In genomic region chr18:58860747-58861224, GRCh38 we compare ENCODE assay signal across 15 cellular contexts. TPM values are rescaled to one million over a fixed set of nuclear protein-coding genes. Genes with fewer than 3 reads are reported as not detected.
DNase-seq lines count a peak whose midpoint lies in the region; ATAC-seq, FAIRE-seq and TF ChIP-seq lines count a peak whose summit lies in the region.
"Had no signal": no experiment of that assay in that cellular context is flagged by ENCODE, and none has a peak within 500 bp of the region (broad histone marks: within the 10 kb centered on the region; RNA-seq: fewer than 3 reads in every experiment).

No MANE protein-coding gene starts in this region.

- H3K27ac Mint-ChIP-seq in MCF 10A (ENCODE audit: low read depth, unreplicated experiment) (no peak overlapping the region), neural crest cell (ENCODE audit: unreplicated experiment) (peak overlapping the region; percentile 67), CD14-positive monocyte (no peak overlapping the region)
- H3K27ac Mint-ChIP-seq in activated T-helper 1 cell treated with anti-CD3 and anti-CD28 coated beads, Interleukin-12 subunit alpha, Interleukin-12 subunit beta, Interleukin-2, Interleukin-4 antibody, amounts not matched to agents 30 ng/mL and 10 ng/mL and 1 ng/mL, durations not matched to agents 14 hours and 24 hours and 36 hours, result no peak overlapping the region
- no peak overlapping the region for H3K27ac Mint-ChIP-seq in CD4-positive, alpha-beta T cell
- H3K27ac Mint-ChIP-seq: T-helper 2 cell treated with Interferon-gamma antibody and Interleukin-4, amounts not matched to agents 5 μg/mL and 100 μg/mL, for 36 hours had no signal

- H2BK12ac ChIP-seq in H1 (ENCODE audit: low read depth, low read length), result peak overlapping the region; percentile 54

- H3K79me1 ChIP-seq in H1 (ENCODE audit: low read depth, low read length), result no peaks in the 10 kb centered on the region

- H3K4me3 ChIP-seq in breast epithelium, result peak overlapping the region in 2 of 3 donors; percentile 1 to 15
- peak overlapping the region in 1 of 4 experiments; percentile 85; a peak in 1 of 8 replicates for H3K4me3 ChIP-seq in H1 (ENCODE audit: extremely low read depth in 1 of 4, insufficient read depth in 2 of 4, low read depth in 3 of 4, low read length in 4 of 4)
- H3K4me3 ChIP-seq in transverse colon, result no peak overlapping the region

- in situ Hi-C loops in transverse colon (cut with MboI; ENCODE audit: low pct_ligation_motif_present in 1 of 4, low pct_unique_long_range_greater_than_20kb in 1 of 4, low sequenced_read_pairs in 3 of 4), result no loop called here

- no peak overlapping the region for H2BK15ac ChIP-seq in H1 (ENCODE audit: low read length)

- H3K36me3 ChIP-seq in breast epithelium, result no peaks in the 10 kb centered on the region
- peaks cover 4 to 11% (median 8%) of the 10 kb centered on the region in 4 experiments; a peak in 7 of 8 replicates for H3K36me3 ChIP-seq in H1 (ENCODE audit: control insufficient read depth in 2 of 4, insufficient read depth in 4 of 4, low read length in 3 of 4)
- no peaks in the 10 kb centered on the region for H3K36me3 ChIP-seq in transverse colon

- no peak for TF ChIP-seq CTCF in breast epithelium (IDR thresholded peaks at IDR 0.05)
- no peak for TF ChIP-seq CTCF in MCF 10A (IDR thresholded peaks at IDR 0.05; ENCODE audit: unreplicated experiment)
- no peak for TF ChIP-seq CTCF in H1 (IDR thresholded peaks at IDR 0.05; ENCODE audit: control extremely low read depth in 1 of 3, insufficient read depth in 1 of 3, low read depth in 1 of 3, low read length in 3 of 3)
- no peak for TF ChIP-seq CTCF in neural crest cell (conservative IDR thresholded peaks at IDR 0.05)
- TF ChIP-seq CTCF in transverse colon (IDR thresholded peaks at IDR 0.05), result no peak
- no peak for TF ChIP-seq CTCF in CD14-positive monocyte (IDR thresholded peaks at IDR 0.05)
- no peak for TF ChIP-seq CTCF in CD4-positive, alpha-beta T cell (IDR thresholded peaks at IDR 0.05)

- H2BK5ac ChIP-seq in H1 (ENCODE audit: low read depth, low read length), result peak overlapping the region; percentile 86; the same call in 1 of the 2 replicates

- H3K23me2 ChIP-seq in H1 (ENCODE audit: low read depth, low read length), result peaks cover 8% of the 10 kb centered on the region

- ATAC-seq in CD4-positive, alpha-beta T cell (ENCODE audit: poor library complexity), result no peak

- TF ChIP-seq POLR2A in breast epithelium (IDR thresholded peaks at IDR 0.05) (no peak), H1 (IDR thresholded peaks at IDR 0.05; ENCODE audit: control extremely low read depth in 1 of 2, low read depth in 2 of 2, low read length in 2 of 2) (no peak), transverse colon (IDR thresholded peaks at IDR 0.05) (no peak)

- H3K27me3 ChIP-seq in breast epithelium (no peaks in the 10 kb centered on the region), H1 (replicated peaks in 1 of 4; ENCODE audit: control insufficient read depth in 3 of 4, extremely low read depth in 1 of 4, insufficient read depth in 3 of 4, low read length in 3 of 4) (no peaks in the 10 kb centered on the region), transverse colon (no peaks in the 10 kb centered on the region)
- peaks cover 34% of the 10 kb centered on the region for H3K27me3 ChIP-seq in CD4-positive, alpha-beta T cell (ENCODE audit: control insufficient read depth, insufficient read depth, low read length)
- H3K27me3 ChIP-seq: esophagus squamous epithelium had no signal

- DNase-seq in breast epithelium (ENCODE audit: low spot score in 2 of 2), result no peak
- DNase-seq in MCF 10A (ENCODE audit: unreplicated experiment), result no peak
- no peak for DNase-seq in H1 (ENCODE audit: low read depth in 1 of 2, low spot score in 2 of 2)
- no peak for DNase-seq in neural crest cell (ENCODE audit: low read depth, low spot score)
- no peak for DNase-seq in transverse colon
- no peak for DNase-seq in activated T-helper 1 cell treated with anti-CD3 and anti-CD28 coated beads, Interleukin-12 subunit alpha, Interleukin-12 subunit beta, Interleukin-2, Interleukin-4 antibody, amounts not matched to agents 30 ng/mL and 10 ng/mL and 1 ng/mL, durations not matched to agents 14 hours and 24 hours and 36 hours (ENCODE audit: low spot score)
- no peak for DNase-seq in CD14-positive monocyte (ENCODE audit: low spot score)
- DNase-seq in CD4-positive, alpha-beta T cell, result no peak
- DNase-seq: activated CD8-positive, alpha-beta memory T cell treated with anti-CD3 and anti-CD28 coated beads for 24 hours; DND-41; esophagus squamous epithelium; kidney glomerular epithelial cell; NCI-H146 had no signal

- H3K4me1 ChIP-seq in breast epithelium (peaks cover 5 to 11% of the 10 kb centered on the region in 2 donors), H1 (replicated peaks in 1 of 4; ENCODE audit: control insufficient read depth in 3 of 4, insufficient read depth in 4 of 4, low read length in 3 of 4) (peaks cover 19 to 41% (median 27%) of the 10 kb centered on the region in 4 experiments; a peak in 6 of 7 replicates), transverse colon (peaks cover 5 to 62% (median 24%) of the 10 kb centered on the region in 4 donors)

- H3K9me3 Mint-ChIP-seq in MCF 10A (ENCODE audit: unreplicated experiment) (no peaks in the 10 kb centered on the region), neural crest cell (peaks cover 5% of the 10 kb centered on the region), CD14-positive monocyte (peaks cover 0 to 9% (median 2%) of the 10 kb centered on the region in 7 donors)
- H3K9me3 Mint-ChIP-seq in activated T-helper 1 cell treated with anti-CD3 and anti-CD28 coated beads, Interleukin-12 subunit alpha, Interleukin-12 subunit beta, Interleukin-2, Interleukin-4 antibody, amounts not matched to agents 30 ng/mL and 10 ng/mL and 1 ng/mL, durations not matched to agents 14 hours and 24 hours and 36 hours, result no peaks in the 10 kb centered on the region
- H3K9me3 Mint-ChIP-seq in CD4-positive, alpha-beta T cell, result no peaks in the 10 kb centered on the region
- H3K9me3 Mint-ChIP-seq: T-helper 2 cell treated with Interferon-gamma antibody and Interleukin-4, amounts not matched to agents 5 μg/mL and 100 μg/mL, for 36 hours had no signal

- no peak for TF ChIP-seq RAD21 in H1 (IDR thresholded peaks at IDR 0.05 in 1 of 2, conservative IDR thresholded peaks at IDR 0.05 in 1 of 2; ENCODE audit: low read depth in 2 of 2, low read length in 2 of 2)

- no peak overlapping the region for H4K8ac ChIP-seq in H1 (ENCODE audit: extremely low read depth, insufficient read depth, low read length)

- no peak overlapping the region for H3K4me3 Mint-ChIP-seq in MCF 10A (ENCODE audit: unreplicated experiment)
- H3K4me3 Mint-ChIP-seq in neural crest cell, result peak overlapping the region; percentile 91
- no peak overlapping the region for H3K4me3 Mint-ChIP-seq in activated T-helper 1 cell treated with anti-CD3 and anti-CD28 coated beads, Interleukin-12 subunit alpha, Interleukin-12 subunit beta, Interleukin-2, Interleukin-4 antibody, amounts not matched to agents 30 ng/mL and 10 ng/mL and 1 ng/mL, durations not matched to agents 14 hours and 24 hours and 36 hours
- no peak overlapping the region for H3K4me3 Mint-ChIP-seq in CD14-positive monocyte
- H3K4me3 Mint-ChIP-seq in CD4-positive, alpha-beta T cell, result no peak overlapping the region
- H3K4me3 Mint-ChIP-seq: T-helper 2 cell treated with Interferon-gamma antibody and Interleukin-4, amounts not matched to agents 5 μg/mL and 100 μg/mL, for 36 hours had no signal

- H3K36me3 Mint-ChIP-seq in MCF 10A (ENCODE audit: insufficient read depth, unreplicated experiment) (no peaks in the 10 kb centered on the region), neural crest cell (ENCODE audit: low read depth) (peaks cover 4% of the 10 kb centered on the region), CD14-positive monocyte (peaks cover 0 to 10% of the 10 kb centered on the region in 2 donors)
- no peaks in the 10 kb centered on the region for H3K36me3 Mint-ChIP-seq in activated T-helper 1 cell treated with anti-CD3 and anti-CD28 coated beads, Interleukin-12 subunit alpha, Interleukin-12 subunit beta, Interleukin-2, Interleukin-4 antibody, amounts not matched to agents 30 ng/mL and 10 ng/mL and 1 ng/mL, durations not matched to agents 14 hours and 24 hours and 36 hours (ENCODE audit: low read depth)
- H3K36me3 Mint-ChIP-seq in CD4-positive, alpha-beta T cell (ENCODE audit: low read depth), result no peaks in the 10 kb centered on the region

- POLR2A ChIA-PET in MCF 10A (lab: Yijun Ruan, JAX) (interaction anchor here (0.7 to 0.9 kb wide), 4 partner anchors 10 to 147 kb away, joined by 3 read pairs; no protein-coding TSS in a partner anchor), H1 (lab: Charles Lee; ENCODE audit: partially characterized antibody) (interaction anchor here (2.0 to 29.3 kb wide), 4 partner anchors 9 to 55 kb away, joined by 4 to 622 read pairs (median 162); no protein-coding TSS in a partner anchor)
- POLR2A ChIA-PET in CD4-positive, alpha-beta T cell (lab: Charles Lee), result no interaction called here

- intact Hi-C loops in breast epithelium (cut with DNase I; ENCODE audit: low total_unique reads), result no loop called here
- intact Hi-C loops in MCF 10A (cut with micrococcal nuclease), result loop anchor here (10.0 kb wide), 1 partner anchor 76 kb away; no protein-coding TSS in a partner anchor
- intact Hi-C loops in transverse colon (cut with DNase I; ENCODE audit: low total_unique reads), result loop anchor here (5.0 kb wide), 1 partner anchor 83 kb away; no protein-coding TSS in a partner anchor
- intact Hi-C loops in activated T-helper 1 cell treated with anti-CD3 and anti-CD28 coated beads, Interleukin-12 subunit alpha, Interleukin-12 subunit beta, Interleukin-2, Interleukin-4 antibody, amounts not matched to agents 30 ng/mL and 10 ng/mL and 1 ng/mL, durations not matched to agents 14 hours and 24 hours and 36 hours (cut with micrococcal nuclease), result no loop called here
- intact Hi-C loops in CD14-positive monocyte (cut with micrococcal nuclease), result no loop called here
- intact Hi-C loops in CD4-positive, alpha-beta T cell (cut with DNase I, micrococcal nuclease), result no loop called here

- peak overlapping the region; percentile 93; the same call in 1 of the 2 replicates for H3K18ac ChIP-seq in H1 (ENCODE audit: extremely low read depth, low read length)

- BruUV-seq in MCF 10A (replicated peaks; lab: Mats Ljungman, UMichigan), result no TSS peak

- H2BK120ac ChIP-seq in H1 (replicated peaks; ENCODE audit: low read depth, low read length), result peak overlapping the region; percentile 96

- H4K20me1 ChIP-seq in H1 (replicated peaks in 1 of 2; ENCODE audit: control insufficient read depth in 1 of 2, insufficient read depth in 2 of 2, low read length in 2 of 2), result no peaks in the 10 kb centered on the region

- no peak overlapping the region for H3K4ac ChIP-seq in H1 (replicated peaks; ENCODE audit: insufficient read length, low read depth, low read length)

- no peak overlapping the region for H2AFZ ChIP-seq in H1 (ENCODE audit: low read length)

- H4K91ac ChIP-seq in H1 (replicated peaks; ENCODE audit: insufficient read length, low read length), result peak overlapping the region; percentile 73

- H3K23ac ChIP-seq in H1 (ENCODE audit: insufficient read length), result no peak overlapping the region

- no peak for FAIRE-seq in H1 (lab: Jason Lieb, UNC)
- FAIRE-seq: GM18507 had no signal

- CTCF ChIA-PET in MCF 10A (lab: Yijun Ruan, JAX), result no interaction called here
- CTCF ChIA-PET in H1 (lab: Charles Lee; ENCODE audit: partially characterized antibody), result interaction anchor here (1.0 to 1.5 kb wide), 2 partner anchors 13 to 35 kb away, joined by 3 read pairs; no protein-coding TSS in a partner anchor
- CTCF ChIA-PET in CD4-positive, alpha-beta T cell (lab: Charles Lee), result no interaction called here

- 20% methylated on average over 7 of the region's 7 CpGs; no CpG with 5 or more reads in 1 of the 2 experiments for WGBS in H1 (ENCODE audit: extremely low coverage in 1 of 2, insufficient coverage in 1 of 2, insufficient read length in 1 of 2, insufficient replicate concordance in 2 of 2, low coverage in 1 of 2, low lambda C conversion rate in 2 of 2, missing lambda C conversion rate in 1 of 2), 2 experiments
- 50 to 57% methylated on average over 7 of the region's 7 CpGs for WGBS in transverse colon (ENCODE audit: low coverage in 1 of 2), 2 donors

- peak overlapping the region; percentile 77 to 84 for H3K4me2 ChIP-seq in H1 (ENCODE audit: insufficient read depth in 1 of 2, low read depth in 2 of 2, low read length in 2 of 2)

- no peak overlapping the region for H3K14ac ChIP-seq in H1 (ENCODE audit: insufficient read length)

- H3K27me3 Mint-ChIP-seq in MCF 10A (ENCODE audit: insufficient read depth, unreplicated experiment), result no peaks in the 10 kb centered on the region
- H3K27me3 Mint-ChIP-seq in neural crest cell (ENCODE audit: low read depth), result no peaks in the 10 kb centered on the region
- H3K27me3 Mint-ChIP-seq in activated T-helper 1 cell treated with anti-CD3 and anti-CD28 coated beads, Interleukin-12 subunit alpha, Interleukin-12 subunit beta, Interleukin-2, Interleukin-4 antibody, amounts not matched to agents 30 ng/mL and 10 ng/mL and 1 ng/mL, durations not matched to agents 14 hours and 24 hours and 36 hours (ENCODE audit: insufficient read depth), result peaks cover 62% of the 10 kb centered on the region
- peaks cover 31 to 47% (median 36%) of the 10 kb centered on the region in 3 donors for H3K27me3 Mint-ChIP-seq in CD14-positive monocyte (ENCODE audit: low read depth in 3 of 3)
- H3K27me3 Mint-ChIP-seq in CD4-positive, alpha-beta T cell, result peaks cover 66% of the 10 kb centered on the region

- peak overlapping the region in 1 of 4 experiments; percentile 41; a peak in 1 of 7 replicates for H3K9ac ChIP-seq in H1 (replicated peaks in 1 of 4; ENCODE audit: extremely low read depth in 1 of 4, low read depth in 3 of 4, low read length in 3 of 4)

- H3K56ac ChIP-seq in H1 (replicated peaks; ENCODE audit: insufficient read length, low read depth, low read length), result peak overlapping the region; percentile 64

- peaks cover 13 to 34% of the 10 kb centered on the region in 2 experiments; a peak in 3 of 4 replicates for H3K79me2 ChIP-seq in H1 (ENCODE audit: control insufficient read depth in 1 of 2, insufficient read depth in 2 of 2, low read length in 2 of 2)

- peak overlapping the region in 1 of 2 donors; percentile 98 for H3K27ac ChIP-seq in breast epithelium
- H3K27ac ChIP-seq in H1 (ENCODE audit: low read depth, low read length), result peak overlapping the region; percentile 92; the same call in 1 of the 2 replicates
- peak overlapping the region; percentile 48 to 92 (median 76) for H3K27ac ChIP-seq in transverse colon
- H3K27ac ChIP-seq in CD4-positive, alpha-beta T cell (ENCODE audit: low read depth, low read length), result no peak overlapping the region

- H2BK20ac ChIP-seq in H1 (ENCODE audit: low read length), result peak overlapping the region; percentile 62; the same call in 1 of the 2 replicates

- 0 out of 2 replicates have a peak overlapping the region, but pooled peaks have one; percentile 85 for H2AK5ac ChIP-seq in H1 (ENCODE audit: low read depth, low read length)

- peak overlapping the region; percentile 98 for H4K5ac ChIP-seq in H1 (ENCODE audit: insufficient read length, low read depth, low read length)

- H3K9me3 ChIP-seq in breast epithelium (no peaks in the 10 kb centered on the region), H1 (ENCODE audit: insufficient read depth in 2 of 2, low read depth in 1 of 2, low read length in 1 of 2) (no peaks in the 10 kb centered on the region), transverse colon (no peaks in the 10 kb centered on the region)
- no peaks in the 10 kb centered on the region for H3K9me3 ChIP-seq in CD4-positive, alpha-beta T cell (ENCODE audit: control insufficient read depth, low read length)
- H3K9me3 ChIP-seq: esophagus squamous epithelium had no signal

- H3K4me1 Mint-ChIP-seq in MCF 10A (ENCODE audit: insufficient read depth, unreplicated experiment) (peaks cover 41% of the 10 kb centered on the region), neural crest cell (peaks cover 68% of the 10 kb centered on the region), CD14-positive monocyte (peaks cover 19% of the 10 kb centered on the region)
- no peaks in the 10 kb centered on the region for H3K4me1 Mint-ChIP-seq in activated T-helper 1 cell treated with anti-CD3 and anti-CD28 coated beads, Interleukin-12 subunit alpha, Interleukin-12 subunit beta, Interleukin-2, Interleukin-4 antibody, amounts not matched to agents 30 ng/mL and 10 ng/mL and 1 ng/mL, durations not matched to agents 14 hours and 24 hours and 36 hours (ENCODE audit: low read depth)
- peaks cover 5% of the 10 kb centered on the region for H3K4me1 Mint-ChIP-seq in CD4-positive, alpha-beta T cell (ENCODE audit: low read depth)

- TF ChIP-seq EP300 in H1 (IDR thresholded peaks at IDR 0.05; ENCODE audit: borderline replicate concordance in 1 of 2, low read depth in 2 of 2, low read length in 2 of 2) (no peak), transverse colon (IDR thresholded peaks at IDR 0.05; ENCODE audit: low read depth) (no peak)

RNA-seq across cellular contexts. Expression of gene ZNF532, which starts 3.9 kb away (rescaled TPM):
- 10 to 100 TPM; 55.5 to 71.7 (median 62.3) TPM for total RNA-seq in breast epithelium
- 64.1 and 67.6 TPM in 2 replicates for total RNA-seq in MCF 10A (2022)
- total RNA-seq in H1 (2021; fragmentation: NEBNext Ultra II Directional; extraction: Animal tissue kit (Norgen Biotek cat#: 25700)), result 240 and 241 TPM in 2 replicates
- 132 and 143 TPM in 2 replicates for polyA plus RNA-seq in H1 (2011; rRNA removed)
- 148 TPM for polyA plus RNA-seq in H1 (2011; cell fraction: cytosol; rRNA removed)
- 482 TPM for polyA plus RNA-seq in H1 (2011; cell fraction: nucleus; rRNA removed)
- 101 to 122 TPM (median 117 TPM) in 4 replicates for polyA plus RNA-seq in H1 (2012, experiment 1 of 2)
- polyA plus RNA-seq in H1 (2012, experiment 2 of 2), result 7.5 TPM
- 144 TPM for polyA plus RNA-seq in H1 (2013, experiment 1 of 2)
- 132 TPM for polyA plus RNA-seq in H1 (2013, experiment 2 of 2)
- polyA minus RNA-seq in H1 (2011; rRNA and poly(A)+ RNA removed), result 742 and 919 TPM in 2 replicates
- polyA minus RNA-seq in H1 (2011; cell fraction: cytosol; rRNA and poly(A)+ RNA removed), result 169 TPM
- 575 TPM for polyA minus RNA-seq in H1 (2011; cell fraction: nucleus; rRNA and poly(A)+ RNA removed)
- total RNA-seq in neural crest cell, result 171 and 180 TPM in 2 replicates
- 10 to 100 TPM; 16.2 to 26.9 (median 22.7) TPM for total RNA-seq in transverse colon
- total RNA-seq in activated T-helper 1 cell treated with anti-CD3 and anti-CD28 coated beads, Interleukin-12 subunit alpha, Interleukin-12 subunit beta, Interleukin-2, Interleukin-4 antibody, amounts not matched to agents 30 ng/mL and 10 ng/mL and 1 ng/mL, durations not matched to agents 14 hours and 24 hours and 36 hours, result 0.71 and 1.5 TPM in 2 replicates
- polyA plus RNA-seq in CD14-positive monocyte, result 1 to 10 TPM in 1 of 2 donors, under 1 TPM in 1; 0.76 to 1.7 TPM
- 1 to 10 TPM; 9.8 to 9.9 TPM for total RNA-seq in CD4-positive, alpha-beta T cell

Comparison
In these comparisons a context has a peak if more than half of its experiments do, and no peak if none do; other contexts are left out.
1. intact Hi-C loops: an anchor here in MCF 10A (10.0 kb wide) and transverse colon (5.0 kb wide); none called in breast epithelium, activated T-helper 1 cell treated with anti-CD3 and anti-CD28 coated beads, Interleukin-12 subunit alpha, Interleukin-12 subunit beta, Interleukin-2, Interleukin-4 antibody, amounts not matched to agents 30 ng/mL and 10 ng/mL and 1 ng/mL, durations not matched to agents 14 hours and 24 hours and 36 hours, CD14-positive monocyte and CD4-positive, alpha-beta T cell.
2. H3K4me3 ChIP-seq: peak in breast epithelium (2 of 3); none in transverse colon (0 of 4).